Comparison of ENCODE assay signal across 7 cellular contexts in the genomic region with DNA sequence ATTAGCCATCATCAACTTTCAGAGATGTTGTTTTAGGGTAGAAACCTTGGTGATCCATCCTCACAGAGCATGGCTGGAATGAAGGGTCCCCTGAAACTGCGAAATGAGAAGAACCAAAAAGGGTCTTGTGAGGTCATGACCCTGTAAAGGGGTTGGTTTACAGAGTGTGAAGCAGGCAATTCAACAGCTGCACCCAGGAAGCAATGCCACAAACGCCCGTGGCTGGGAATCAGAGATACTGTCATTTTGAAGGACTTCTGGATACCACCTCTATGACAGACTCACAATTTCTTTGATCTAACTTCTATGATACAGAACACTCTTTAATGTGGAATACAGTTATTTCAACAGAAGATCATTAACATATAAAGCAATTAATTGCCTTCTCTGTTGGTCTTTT.
"Had no signal": no experiment of that assay in that cellular context is flagged by ENCODE, and none has a peak within 500 bp of the region (broad histone marks: within the 10 kb centered on the region; RNA-seq: fewer than 3 reads in every experiment).

No MANE protein-coding gene starts in this region.

- H3K4me2 ChIP-seq: GM23338 had no signal

- H3K27ac ChIP-seq: HL-60 had no signal

- H3K4me3 ChIP-seq: GM23338, K562 had no signal

- ATAC-seq: GM23338, HepG2, K562 had no signal

- DNase-seq: H9, HCEC 1CT, KG1 had no signal

- H2AFZ ChIP-seq: GM23338 had no signal
